ENCODE assay signal across 1 cellular context in genomic region chr6:6723792-6724318, GRCh38.
TF ChIP-seq lines count a peak whose summit lies in the region.

No MANE protein-coding gene starts in this region.

TF ChIP-seq in liver, 16 proteins besides CTCF, POLR2A, EP300 and RAD21 (continued from another document):
- TF ChIP-seq SP1 (IDR thresholded peaks at IDR 0.05) (peak; percentile 61), MAX (IDR thresholded peaks at IDR 0.05) (no peak), RXRA (IDR thresholded peaks at IDR 0.05) (peak in 1 of 2 donors; percentile 51), FOXA2 (IDR thresholded peaks at IDR 0.05) (no peak)
